ENCODE assay signal across 9 cellular contexts in genomic region chr10:62614389-62615157, GRCh38.
DNase-seq lines count a peak whose midpoint lies in the region; ATAC-seq and TF ChIP-seq lines count a peak whose summit lies in the region.
"Had no signal": no experiment of that assay in that cellular context is flagged by ENCODE, and none has a peak within 500 bp of the region (broad histone marks: within the 10 kb centered on the region; RNA-seq: fewer than 3 reads in every experiment).

No MANE protein-coding gene starts in this region.

- no peaks in the 10 kb centered on the region for H3K79me2 ChIP-seq in SK-N-SH (ENCODE audit: insufficient read depth)

- H3K27ac ChIP-seq in SK-N-SH (ENCODE audit: low read depth in 2 of 2, low read length in 1 of 2) (no peak overlapping the region), adrenal gland (no peak overlapping the region)

- DNase-seq in SK-N-SH, result no peak
- DNase-seq in natural killer cell, result no peak
- no peak for DNase-seq in Right ventricle myocardium inferior (ENCODE audit: missing footprints)
- DNase-seq in adrenal gland, result no peak
- DNase-seq in mucosa of descending colon, result no peak
- DNase-seq in cerebellum (ENCODE audit: low spot score), result no peak

- no peaks in the 10 kb centered on the region for H4K20me1 ChIP-seq in SK-N-SH (ENCODE audit: insufficient read depth)

- H3K27ac Mint-ChIP-seq in natural killer cell, result peak overlapping the region; percentile 7 to 55

- H3K4me1 ChIP-seq in SK-N-SH (ENCODE audit: control insufficient read depth in 1 of 2, insufficient read depth in 2 of 2, low read depth in 1 of 2, low read length in 1 of 2) (peaks cover 0 to 9% of the 10 kb centered on the region in 2 experiments; a peak in 1 of 4 replicates), adrenal gland (replicated peaks in 1 of 2) (peaks cover 0 to 4% of the 10 kb centered on the region in 2 donors), mucosa of descending colon (ENCODE audit: low read depth) (no peaks in the 10 kb centered on the region)
- H3K4me1 ChIP-seq: breast epithelium had no signal

- H2AFZ ChIP-seq in SK-N-SH (ENCODE audit: low read depth), result no peak overlapping the region

- TF ChIP-seq CTCF in SK-N-SH (IDR thresholded peaks at IDR 0.05) (no peak), natural killer cell (IDR thresholded peaks at IDR 0.05) (no peak), adrenal gland (IDR thresholded peaks at IDR 0.05) (no peak), mucosa of descending colon (IDR thresholded peaks at IDR 0.05) (no peak)

- no peak overlapping the region for H3K4me2 ChIP-seq in SK-N-SH

- no peaks in the 10 kb centered on the region for H3K9me3 ChIP-seq in SK-N-SH
- no peaks in the 10 kb centered on the region for H3K9me3 ChIP-seq in adrenal gland (replicated peaks in 1 of 3)
- no peaks in the 10 kb centered on the region for H3K9me3 ChIP-seq in mucosa of descending colon
- H3K9me3 ChIP-seq: breast epithelium had no signal

- no peaks in the 10 kb centered on the region for H3K36me3 ChIP-seq in SK-N-SH (replicated peaks in 1 of 2; ENCODE audit: control insufficient read depth in 1 of 2, insufficient read depth in 2 of 2, low read length in 1 of 2)
- H3K36me3 ChIP-seq in adrenal gland (replicated peaks in 1 of 2), result no peaks in the 10 kb centered on the region
- H3K36me3 ChIP-seq in mucosa of descending colon (ENCODE audit: low read depth), result no peaks in the 10 kb centered on the region
- H3K36me3 ChIP-seq: breast epithelium had no signal

- H3K9ac ChIP-seq in SK-N-SH, result no peak overlapping the region

- CTCF ChIA-PET in SK-N-SH (lab: Yijun Ruan, JAX), result interaction anchor here (1.6 kb wide), 1 partner anchor 469 kb away, joined by 6 read pairs; no protein-coding TSS in a partner anchor

- no peaks in the 10 kb centered on the region for H3K9me3 Mint-ChIP-seq in natural killer cell

- H3K9me2 ChIP-seq in SK-N-SH, result no peaks in the 10 kb centered on the region

- no peaks in the 10 kb centered on the region for H3K27me3 ChIP-seq in SK-N-SH (ENCODE audit: insufficient read depth)
- H3K27me3 ChIP-seq in adrenal gland, result no peaks in the 10 kb centered on the region
- H3K27me3 ChIP-seq: breast epithelium had no signal

- TF ChIP-seq EP300 in SK-N-SH (IDR thresholded peaks at IDR 0.05; ENCODE audit: borderline replicate concordance in 1 of 2, low read depth in 1 of 2, low read length in 1 of 2), result no peak

- peaks cover 30 to 45% of the 10 kb centered on the region in 2 donors for H3K4me1 Mint-ChIP-seq in natural killer cell

- no peak for TF ChIP-seq POLR2A in adrenal gland (IDR thresholded peaks at IDR 0.05)

- no peak overlapping the region for H3K4me3 Mint-ChIP-seq in natural killer cell

- no peaks in the 10 kb centered on the region for H3K36me3 Mint-ChIP-seq in natural killer cell

- no peak overlapping the region for H3K4me3 ChIP-seq in SK-N-SH (ENCODE audit: low read depth in 2 of 2, low read length in 1 of 2)
- no peak overlapping the region for H3K4me3 ChIP-seq in adrenal gland
- H3K4me3 ChIP-seq in mucosa of descending colon, result no peak overlapping the region
- H3K4me3 ChIP-seq: breast epithelium had no signal

- no peak for TF ChIP-seq RAD21 in SK-N-SH (IDR thresholded peaks at IDR 0.05; ENCODE audit: low read length)

- WGBS in SK-N-SH (ENCODE audit: low lambda C conversion rate), result 60% methylated on average over 11 of the region's 11 CpGs
- 78 to 89% (median 85%) methylated on average over 11 of the region's 11 CpGs for WGBS in adrenal gland, 4 donors

- POLR2A ChIA-PET in SK-N-SH (lab: Yijun Ruan, JAX), result no interaction called here

- no peaks in the 10 kb centered on the region for H3F3A ChIP-seq in SK-N-SH (replicated peaks; ENCODE audit: insufficient read depth)

- H3K27me3 Mint-ChIP-seq in natural killer cell (ENCODE audit: low read depth in 2 of 2), result peaks cover 0 to 2% of the 10 kb centered on the region in 2 donors

- intact Hi-C loops in natural killer cell (cut with micrococcal nuclease), result loop anchor here (5.0 kb wide), 2 partner anchors 68 to 543 kb away; no protein-coding TSS in a partner anchor
- intact Hi-C loops in Right ventricle myocardium inferior (cut with DNase I), result loop anchor here (5.0 kb wide), 1 partner anchor 468 kb away; no protein-coding TSS in a partner anchor
- intact Hi-C loops in adrenal gland (cut with DNase I), result loop anchor here in 1 of 2 donors (5.0 kb wide), 1 partner anchor 203 kb away; the partner anchor contains the start of gene EGR2
- intact Hi-C loops in mucosa of descending colon (cut with DNase I, micrococcal nuclease), result no loop called here

- ATAC-seq in GM18867 (IDR thresholded peaks at IDR 0.05; ENCODE audit: unreplicated experiment) (peak; percentile 53), HG02610 (IDR thresholded peaks at IDR 0.05; ENCODE audit: unreplicated experiment) (peak; percentile 53), natural killer cell (peak; percentile 52 to 74 (median 74)), Right ventricle myocardium inferior (no peak), mucosa of descending colon (no peak)

TF ChIP-seq in SK-N-SH, 30 proteins besides CTCF, POLR2A, EP300 and RAD21:
- TF ChIP-seq GABPA (IDR thresholded peaks at IDR 0.05; ENCODE audit: low read depth) (0 out of 2 replicates have a peak, but pooled peaks have one; percentile 11), YY1 (IDR thresholded peaks at IDR 0.05; ENCODE audit: low read depth) (no peak)
- TF ChIP-seq, protein P1, sequence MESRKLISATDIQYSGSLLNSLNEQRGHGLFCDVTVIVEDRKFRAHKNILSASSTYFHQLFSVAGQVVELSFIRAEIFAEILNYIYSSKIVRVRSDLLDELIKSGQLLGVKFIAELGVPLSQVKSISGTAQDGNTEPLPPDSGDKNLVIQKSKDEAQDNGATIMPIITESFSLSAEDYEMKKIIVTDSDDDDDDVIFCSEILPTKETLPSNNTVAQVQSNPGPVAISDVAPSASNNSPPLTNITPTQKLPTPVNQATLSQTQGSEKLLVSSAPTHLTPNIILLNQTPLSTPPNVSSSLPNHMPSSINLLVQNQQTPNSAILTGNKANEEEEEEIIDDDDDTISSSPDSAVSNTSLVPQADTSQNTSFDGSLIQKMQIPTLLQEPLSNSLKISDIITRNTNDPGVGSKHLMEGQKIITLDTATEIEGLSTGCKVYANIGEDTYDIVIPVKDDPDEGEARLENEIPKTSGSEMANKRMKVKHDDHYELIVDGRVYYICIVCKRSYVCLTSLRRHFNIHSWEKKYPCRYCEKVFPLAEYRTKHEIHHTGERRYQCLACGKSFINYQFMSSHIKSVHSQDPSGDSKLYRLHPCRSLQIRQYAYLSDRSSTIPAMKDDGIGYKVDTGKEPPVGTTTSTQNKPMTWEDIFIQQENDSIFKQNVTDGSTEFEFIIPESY (IDR thresholded peaks at IDR 0.05; ENCODE audit: borderline replicate concordance, low read depth), result no peak
- TF ChIP-seq, protein P2, sequence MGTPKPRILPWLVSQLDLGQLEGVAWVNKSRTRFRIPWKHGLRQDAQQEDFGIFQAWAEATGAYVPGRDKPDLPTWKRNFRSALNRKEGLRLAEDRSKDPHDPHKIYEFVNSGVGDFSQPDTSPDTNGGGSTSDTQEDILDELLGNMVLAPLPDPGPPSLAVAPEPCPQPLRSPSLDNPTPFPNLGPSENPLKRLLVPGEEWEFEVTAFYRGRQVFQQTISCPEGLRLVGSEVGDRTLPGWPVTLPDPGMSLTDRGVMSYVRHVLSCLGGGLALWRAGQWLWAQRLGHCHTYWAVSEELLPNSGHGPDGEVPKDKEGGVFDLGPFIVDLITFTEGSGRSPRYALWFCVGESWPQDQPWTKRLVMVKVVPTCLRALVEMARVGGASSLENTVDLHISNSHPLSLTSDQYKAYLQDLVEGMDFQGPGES (IDR thresholded peaks at IDR 0.05; ENCODE audit: low read depth, low read length), result no peak

Comparison
In these comparisons a context has a peak if more than half of its experiments do, and no peak if none do; other contexts are left out.
1. ATAC-seq: peak in GM18867 (single experiment), HG02610 (single experiment) and natural killer cell (3 of 3); none in Right ventricle myocardium inferior (single experiment) and mucosa of descending colon (single experiment).
2. intact Hi-C loops: an anchor here in natural killer cell (5.0 kb wide) and Right ventricle myocardium inferior (5.0 kb wide); none called in mucosa of descending colon.